In genomic region chr19:37719111-37719926, GRCh38 we compare ENCODE assay signal across 8 cellular contexts. TPM values are rescaled to one million over a fixed set of nuclear protein-coding genes. Genes with fewer than 3 reads are reported as not detected.
DNase-seq lines count a peak whose midpoint lies in the region; FAIRE-seq and TF ChIP-seq lines count a peak whose summit lies in the region.

Gene ZNF607 (minus strand): TSS chr19:37719761. CDS start chr19:37711618, 8,143 bp downstream.

- H3K4ac ChIP-seq in trophoblast cell (ENCODE audit: low read depth, low read length), result peak within 1 kb of the TSS; percentile 88

- peak within 1 kb of the TSS; percentile 96 for H2AFZ ChIP-seq in trophoblast cell (ENCODE audit: insufficient read depth, low read length, poor library complexity)

- H3K36me3 ChIP-seq in MG63 (no peaks in the 10 kb centered on the region), trophoblast cell (ENCODE audit: control insufficient read depth in 1 of 2, insufficient read depth in 2 of 2, low read length in 2 of 2) (peaks cover 0 to 2% of the 10 kb centered on the region in 2 experiments), transverse colon (no peaks in the 10 kb centered on the region)

- peak within 1 kb of the TSS; percentile 82 for H3K14ac ChIP-seq in trophoblast cell (ENCODE audit: low read length)

- H3K27ac ChIP-seq in trophoblast cell (ENCODE audit: low read depth, low read length) (peak within 1 kb of the TSS; percentile 59), transverse colon (peak within 1 kb of the TSS; percentile 91 to 92 (median 92))

- peak within 1 kb of the TSS; percentile 49 for H2AK5ac ChIP-seq in trophoblast cell (ENCODE audit: low read length)

- no peak for TF ChIP-seq EP300 in transverse colon (IDR thresholded peaks at IDR 0.05; ENCODE audit: low read depth)

- intact Hi-C loops in cardiac septum (cut with DNase I) (loop anchor here (2.0 kb wide), 2 partner anchors 59 to 65 kb away; partner anchors contain the start of genes ZFP30 and ZNF573), transverse colon (cut with DNase I; ENCODE audit: low total_unique reads) (loop anchor here (10.0 kb wide), 1 partner anchor 435 kb away; no protein-coding TSS in a partner anchor)

- peak; percentile 97 for FAIRE-seq in H54 (lab: Jason Lieb, UNC)

- DNase-seq in ELR (ENCODE audit: low read depth) (peak; percentile 90), H54 (ENCODE audit: insufficient read length, low spot score) (peak; percentile 97), MG63 (peak; percentile 78), SKM-1 (lab: John Stamatoyannopoulos, UW; ENCODE audit: unreplicated experiment) (peak; percentile 86), cardiac septum (ENCODE audit: low spot score) (peak; percentile 93), trophoblast cell (peak; percentile 94 to 98), transverse colon (peak; percentile 92)
- DNase-seq in activated naive CD8-positive, alpha-beta T cell treated with anti-CD3 and anti-CD28 coated beads, Interleukin-2, amount 50 U/mL, for 16 hours (ENCODE audit: low read depth, low spot score), result peak; percentile 51

- peak within 1 kb of the TSS; percentile 70 for H3K4me3 ChIP-seq in MG63
- H3K4me3 ChIP-seq in trophoblast cell (ENCODE audit: low read depth, low read length), result peak within 1 kb of the TSS; percentile 97
- peak within 1 kb of the TSS; percentile 87 to 99 (median 94) for H3K4me3 ChIP-seq in transverse colon

- peaks cover 4 to 6% of the 10 kb centered on the region in 2 experiments for H3K4me1 ChIP-seq in trophoblast cell (ENCODE audit: control insufficient read depth in 1 of 2, insufficient read depth in 2 of 2, low read length in 2 of 2)
- peaks cover 9 to 15% (median 11%) of the 10 kb centered on the region in 4 donors for H3K4me1 ChIP-seq in transverse colon

- H3K27me3 ChIP-seq in MG63 (0 out of 2 replicates have a peak, but pooled peaks cover 2% of the 10 kb centered on the region), trophoblast cell (ENCODE audit: insufficient read depth, low read length) (no peaks in the 10 kb centered on the region), transverse colon (no peaks in the 10 kb centered on the region)

- H2BK12ac ChIP-seq in trophoblast cell (ENCODE audit: low read length), result no peak within 1 kb of the TSS

- H3K79me1 ChIP-seq in trophoblast cell (ENCODE audit: low read length), result peaks cover 6% of the 10 kb centered on the region

- peak within 1 kb of the TSS; percentile 88 for H4K12ac ChIP-seq in trophoblast cell (ENCODE audit: low read depth, low read length)

- in situ Hi-C loops in transverse colon (cut with MboI; ENCODE audit: low pct_ligation_motif_present in 1 of 4, low pct_unique_long_range_greater_than_20kb in 1 of 4, low sequenced_read_pairs in 3 of 4), result no loop called here

- H2BK120ac ChIP-seq in trophoblast cell (ENCODE audit: insufficient read depth, low read length, poor library complexity), result peak within 1 kb of the TSS; percentile 68

- no CpG with 5 or more reads among the region's 54 CpGs for WGBS in trophoblast cell (ENCODE audit: extremely low coverage, insufficient coverage, insufficient read length)
- WGBS in transverse colon (ENCODE audit: low coverage in 1 of 2), 2 donors, result 0% methylated on average over 3 to 47 of the region's 54 CpGs

- peak within 1 kb of the TSS; percentile 14 for H3K23ac ChIP-seq in trophoblast cell (ENCODE audit: low read length)

- H4K8ac ChIP-seq in trophoblast cell (ENCODE audit: low read depth, low read length), result peak within 1 kb of the TSS; percentile 93

- H2BK5ac ChIP-seq in trophoblast cell (ENCODE audit: low read depth, low read length, poor library complexity), result peak within 1 kb of the TSS; percentile 67

- H3K9ac ChIP-seq in trophoblast cell (ENCODE audit: low read length), result peak within 1 kb of the TSS; percentile 50

- peak within 1 kb of the TSS; percentile 85 for H3K4me2 ChIP-seq in trophoblast cell (ENCODE audit: low read length)

- H3K9me3 ChIP-seq in MG63 (no peaks in the 10 kb centered on the region), trophoblast cell (ENCODE audit: insufficient read depth, low read depth, low read length) (no peaks in the 10 kb centered on the region), transverse colon (no peaks in the 10 kb centered on the region)

- peaks cover 3% of the 10 kb centered on the region for H3K79me2 ChIP-seq in trophoblast cell (ENCODE audit: control insufficient read depth, insufficient read depth, low read length, poor library complexity)

- peak within 1 kb of the TSS; percentile 74 for H4K91ac ChIP-seq in trophoblast cell (ENCODE audit: low read depth, low read length)

- peak within 1 kb of the TSS; percentile 80 for H3K18ac ChIP-seq in trophoblast cell (ENCODE audit: low read length)

- TF ChIP-seq CTCF in transverse colon (IDR thresholded peaks at IDR 0.05), result peak; percentile 55 to 75 (median 58)

- TF ChIP-seq POLR2A in H54 (IDR thresholded peaks at IDR 0.05; ENCODE audit: low read depth, low read length), result peak; percentile 68; the same call in 1 of the 2 replicates
- peak; percentile 78 for TF ChIP-seq POLR2A in transverse colon (IDR thresholded peaks at IDR 0.05)

RNA-seq across cellular contexts. Expression of gene ZNF607, which starts in this region (rescaled TPM):
- 0.89 and 1.3 TPM in 2 replicates for total RNA-seq in MG63 (2014; rRNA removed; shearing (Covaris generic); ENCODE audit: low replicate concordance)
- total RNA-seq in cardiac septum, result 4.9 TPM
- 3.3 and 3.5 TPM in 2 replicates for polyA plus RNA-seq in trophoblast cell (2013)
- 1 to 10 TPM in 3 of 4 donors, under 1 TPM in 1; 0.37 to 6.5 (median 2.8) TPM for total RNA-seq in transverse colon

Comparison
In these comparisons a context has a peak if more than half of its experiments do, and no peak if none do; other contexts are left out.
1. Peak in every context shown above with its lines: DNase-seq, H3K4me3 ChIP-seq and H3K27ac ChIP-seq.